20 cellular contexts compared by ENCODE assay signal in the genomic region with DNA sequence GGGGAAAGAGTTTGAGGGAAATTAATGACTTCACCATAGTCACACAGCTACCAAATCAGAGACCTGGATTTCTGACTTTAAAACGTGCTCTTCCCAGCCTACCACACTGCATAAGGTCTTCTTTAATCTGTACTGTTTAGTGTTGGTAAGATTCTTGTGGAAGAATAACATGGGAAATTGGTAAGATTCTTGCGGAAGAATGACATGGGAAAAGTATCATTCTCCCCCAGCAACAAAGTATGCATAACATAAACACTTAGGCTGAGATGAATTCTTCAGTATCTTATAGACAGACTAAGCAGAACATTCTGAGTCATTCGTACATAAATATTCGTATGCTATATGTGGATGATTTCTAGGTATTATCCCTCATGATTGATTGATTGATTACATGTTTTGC.
DNase-seq lines count a peak whose midpoint lies in the region; ATAC-seq and TF ChIP-seq lines count a peak whose summit lies in the region.
"Had no signal": no experiment of that assay in that cellular context is flagged by ENCODE, and none has a peak within 500 bp of the region (broad histone marks: within the 10 kb centered on the region; RNA-seq: fewer than 3 reads in every experiment).

No MANE protein-coding gene starts in this region.

- H3K4me2 ChIP-seq in mesenchymal stem cell (ENCODE audit: low read length, poor library complexity, severe bottlenecking): no peak overlapping the region
- H3K4me2 ChIP-seq in OCI-LY7 (ENCODE audit: low read length): no peak overlapping the region

- H3K14ac ChIP-seq in mesenchymal stem cell (ENCODE audit: low read length in 2 of 2): no peak overlapping the region

- H3K36me3 ChIP-seq in mesenchymal stem cell (ENCODE audit: control insufficient read depth in 1 of 2, insufficient read depth in 2 of 2, low read depth in 1 of 2, low read length in 2 of 2) (no peaks in the 10 kb centered on the region), OCI-LY7 (ENCODE audit: insufficient read depth, low read length) (no peaks in the 10 kb centered on the region)
- H3K36me3 ChIP-seq: esophagus squamous epithelium, suprapubic skin had no signal

- intact Hi-C loops in OCI-LY7 (cut with micrococcal nuclease; ENCODE audit: unreplicated experiment): no loop called here

- H3K9me2 ChIP-seq in OCI-LY7 (ENCODE audit: insufficient read depth, low read length): no peaks in the 10 kb centered on the region

- no peak overlapping the region for H3K18ac ChIP-seq in mesenchymal stem cell (ENCODE audit: low read depth in 1 of 2, low read length in 2 of 2)

- H2AFZ ChIP-seq in mesenchymal stem cell (ENCODE audit: low read depth, low read length) (no peak overlapping the region), OCI-LY7 (ENCODE audit: low read length) (no peak overlapping the region)

- H3K27me3 ChIP-seq in mesenchymal stem cell (ENCODE audit: control insufficient read depth in 1 of 2, insufficient read depth in 1 of 2, low read length in 2 of 2): no peaks in the 10 kb centered on the region
- H3K27me3 ChIP-seq: esophagus squamous epithelium, suprapubic skin had no signal

- CTCF ChIA-PET in OCI-LY7 (lab: Charles Lee; ENCODE audit: unreplicated experiment): no interaction called here

- DNase-seq in AG10803 (ENCODE audit: low read depth) (peak; percentile 45), RPMI7951 (ENCODE audit: low read depth) (peak; percentile 1), choroid plexus epithelial cell (ENCODE audit: low read depth) (peak; percentile 91), mesenchymal stem cell (peak; percentile 81), NCI-H2081 treated with DMSO at 0.1 percent for 48 hours (lab: John Stamatoyannopoulos, UW) (no peak), HK-2 (ENCODE audit: unreplicated experiment) (no peak), OCI-LY7 (ENCODE audit: low spot score) (no peak)
- DNase-seq: activated CD4-positive, alpha-beta T cell treated with anti-CD3 and anti-CD28 coated beads for 4 hours; activated naive CD8-positive, alpha-beta T cell treated with anti-CD3 and anti-CD28 coated beads for 36 hours; effector memory CD4-positive, alpha-beta T cell; esophagus squamous epithelium; head of caudate nucleus; MM.1S; NCI-H146; NCI-H2171 treated with DMSO at 0.1 percent for 48 hours; NCI-H69; OCI-M1; SHP77 had no signal

- H2AK5ac ChIP-seq in mesenchymal stem cell (ENCODE audit: low read length, severe bottlenecking): no peak overlapping the region

- no peak overlapping the region for H2BK5ac ChIP-seq in mesenchymal stem cell (ENCODE audit: low read depth, low read length, poor library complexity, severe bottlenecking)

- H4K8ac ChIP-seq in mesenchymal stem cell (ENCODE audit: low read length): no peak overlapping the region

- H3K4ac ChIP-seq in mesenchymal stem cell (ENCODE audit: low read depth in 1 of 2, low read length in 2 of 2): no peak overlapping the region

- H3K4me1 ChIP-seq in mesenchymal stem cell (ENCODE audit: control insufficient read depth, insufficient read depth, low read depth, low read length) (no peaks in the 10 kb centered on the region), OCI-LY7 (ENCODE audit: insufficient read depth, low read length, poor library complexity, severe bottlenecking) (no peaks in the 10 kb centered on the region)
- H3K4me1 ChIP-seq: esophagus squamous epithelium, suprapubic skin had no signal

- no peak for ATAC-seq in HG03045 (IDR thresholded peaks at IDR 0.05; ENCODE audit: unreplicated experiment)

- POLR2A ChIA-PET in OCI-LY7 (lab: Charles Lee): interaction anchor here (0.7 kb wide), 1 partner anchor 11 kb away, joined by 3 read pairs; no protein-coding TSS in a partner anchor

- WGBS in mesenchymal stem cell: no CpG with 5 or more reads among the region's 4 CpGs

- no peaks in the 10 kb centered on the region for H4K20me1 ChIP-seq in OCI-LY7 (ENCODE audit: insufficient read depth, low read length)

- no peak overlapping the region for H2BK120ac ChIP-seq in mesenchymal stem cell (ENCODE audit: low read depth, low read length)

- no peak overlapping the region for H3K23ac ChIP-seq in mesenchymal stem cell (ENCODE audit: low read length in 2 of 2)

- H3K9me3 ChIP-seq in mesenchymal stem cell (ENCODE audit: control insufficient read depth, low read length) (peaks cover 17% of the 10 kb centered on the region), OCI-LY7 (ENCODE audit: low read length) (no peaks in the 10 kb centered on the region)
- H3K9me3 ChIP-seq: esophagus squamous epithelium, suprapubic skin had no signal

- no peak overlapping the region for H2BK15ac ChIP-seq in mesenchymal stem cell (ENCODE audit: low read depth, poor library complexity, severe bottlenecking)

- TF ChIP-seq CTCF in AG10803 (conservative IDR thresholded peaks at IDR 0.05; ENCODE audit: low read length): no peak
- TF ChIP-seq CTCF in choroid plexus epithelial cell (conservative IDR thresholded peaks at IDR 0.05; ENCODE audit: low read depth, low read length): no peak
- TF ChIP-seq CTCF in OCI-LY7 (conservative IDR thresholded peaks at IDR 0.05; ENCODE audit: low read length): no peak

- no peaks in the 10 kb centered on the region for H3K79me1 ChIP-seq in mesenchymal stem cell (replicated peaks; ENCODE audit: low read length, poor library complexity, severe bottlenecking)

- H3K4me3 ChIP-seq in AG10803 (ENCODE audit: low read length) (no peak overlapping the region), choroid plexus epithelial cell (ENCODE audit: low read depth, low read length) (no peak overlapping the region), mesenchymal stem cell (ENCODE audit: insufficient read depth in 1 of 2, low read depth in 1 of 2, low read length in 2 of 2) (no peak overlapping the region), OCI-LY7 (ENCODE audit: low read depth, low read length, poor library complexity, severe bottlenecking) (no peak overlapping the region)
- H3K4me3 ChIP-seq: esophagus squamous epithelium, suprapubic skin had no signal

- no peak overlapping the region for H3K9ac ChIP-seq in mesenchymal stem cell (ENCODE audit: low read length)

- H2BK12ac ChIP-seq in mesenchymal stem cell (ENCODE audit: low read length in 2 of 2): no peak overlapping the region

- no TSS peak for BruUV-seq in OCI-LY7 (replicated peaks; lab: Mats Ljungman, UMichigan)

- peak overlapping the region; percentile 70 for H3K27ac ChIP-seq in mesenchymal stem cell (ENCODE audit: low read length, poor library complexity, severe bottlenecking)
- H3K27ac ChIP-seq in OCI-LY7 (ENCODE audit: low read depth, low read length, poor library complexity, severe bottlenecking): no peak overlapping the region
- H3K27ac ChIP-seq: esophagus squamous epithelium, suprapubic skin had no signal

- no peaks in the 10 kb centered on the region for H3K79me2 ChIP-seq in OCI-LY7 (ENCODE audit: insufficient read depth, low read depth, low read length)

- H4K91ac ChIP-seq in mesenchymal stem cell (ENCODE audit: low read length): no peak overlapping the region

Comparison
In these comparisons a context has a peak if more than half of its experiments do, and no peak if none do; other contexts are left out.
1. DNase-seq: peak in AG10803 (single experiment), RPMI7951 (single experiment), choroid plexus epithelial cell (single experiment) and mesenchymal stem cell (single experiment); none in NCI-H2081 treated with DMSO at 0.1 percent for 48 hours (single experiment), HK-2 (single experiment) and OCI-LY7 (single experiment).